1 cellular context compared by ENCODE assay signal in the genomic region with DNA sequence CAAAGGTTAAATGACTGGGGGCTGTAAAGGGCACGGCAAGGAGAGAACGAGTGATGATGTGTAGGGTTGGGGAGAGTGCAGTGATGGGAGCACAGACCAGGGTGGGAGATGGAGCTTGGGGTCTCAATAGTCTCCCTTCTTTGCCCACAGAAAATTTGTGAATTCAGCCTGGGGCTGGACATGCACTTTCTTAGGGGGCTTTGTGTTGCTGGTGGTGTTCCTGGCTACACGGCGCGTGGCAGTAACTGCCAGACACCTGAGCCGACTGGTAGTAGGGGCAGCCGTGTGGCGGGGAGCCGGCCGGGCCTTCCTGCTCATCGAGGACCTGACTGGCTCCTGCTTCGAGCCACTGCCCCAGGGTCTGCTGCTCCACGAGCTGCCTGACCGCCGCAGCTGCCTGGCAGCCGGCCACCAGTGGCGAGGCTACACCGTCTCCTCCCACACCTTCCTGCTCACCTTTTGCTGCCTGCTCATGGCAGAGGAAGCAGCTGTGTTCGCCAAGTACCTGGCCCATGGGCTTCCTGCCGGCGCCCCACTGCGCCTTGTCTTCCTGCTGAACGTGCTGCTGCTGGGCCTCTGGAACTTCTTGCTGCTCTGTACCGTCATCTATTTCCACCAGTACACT.
TF ChIP-seq lines count a peak whose summit lies in the region.

No MANE protein-coding gene starts in this region.

TF ChIP-seq in GM23338, 12 proteins besides CTCF, POLR2A, EP300 and RAD21:
- no peak for TF ChIP-seq EZH2phosphoT487 (IDR thresholded peaks at IDR 0.05; ENCODE audit: unreplicated experiment)
